ENCODE assay signal across 8 cellular contexts in genomic region chr7:147651601-147652000, GRCh38.
"Had no signal": no experiment of that assay in that cellular context is flagged by ENCODE, and none has a peak within 500 bp of the region (broad histone marks: within the 10 kb centered on the region; RNA-seq: fewer than 3 reads in every experiment).

No MANE protein-coding gene starts in this region.

- H3K4me3 ChIP-seq: K562 had no signal

- DNase-seq: GOT3, H9, HCEC 1CT, IMR-90, KG1 had no signal

- ATAC-seq: K562 had no signal

- FAIRE-seq: H54, HTR-8/SVneo, K562 had no signal
